3 cellular contexts compared by ENCODE assay signal in the genomic region with DNA sequence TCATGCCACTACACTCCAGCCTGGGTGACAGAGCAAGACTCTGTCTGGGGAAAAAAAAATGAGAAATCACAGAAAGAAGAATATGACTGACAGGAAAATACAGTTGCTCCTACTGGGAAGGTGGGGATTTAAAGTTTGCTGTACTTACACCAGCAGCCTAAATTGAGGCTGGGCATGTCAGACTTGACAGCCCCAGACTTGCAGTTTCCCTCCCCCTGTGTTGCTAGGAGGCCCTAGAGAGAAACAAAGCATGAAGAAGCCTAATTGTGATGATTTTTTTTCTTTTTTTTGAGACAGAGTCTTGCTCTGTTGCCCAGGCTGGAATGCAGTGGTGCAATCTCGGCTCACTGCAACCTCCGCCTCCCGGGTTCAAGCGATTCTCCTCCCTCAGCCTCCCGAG. TPM values are rescaled to one million over a fixed set of nuclear protein-coding genes. Genes with fewer than 3 reads are reported as not detected.
"Had no signal": no experiment of that assay in that cellular context is flagged by ENCODE, and none has a peak within 500 bp of the region (broad histone marks: within the 10 kb centered on the region; RNA-seq: fewer than 3 reads in every experiment).

No MANE protein-coding gene starts in this region.

RNA-seq across cellular contexts. Expression of gene PLA2G3, which starts 54.4 kb away (rescaled TPM):
- polyA plus RNA-seq: immature natural killer cell, liver, mammary epithelial cell had no signal
